23 cellular contexts compared by ENCODE assay signal in the genomic region with DNA sequence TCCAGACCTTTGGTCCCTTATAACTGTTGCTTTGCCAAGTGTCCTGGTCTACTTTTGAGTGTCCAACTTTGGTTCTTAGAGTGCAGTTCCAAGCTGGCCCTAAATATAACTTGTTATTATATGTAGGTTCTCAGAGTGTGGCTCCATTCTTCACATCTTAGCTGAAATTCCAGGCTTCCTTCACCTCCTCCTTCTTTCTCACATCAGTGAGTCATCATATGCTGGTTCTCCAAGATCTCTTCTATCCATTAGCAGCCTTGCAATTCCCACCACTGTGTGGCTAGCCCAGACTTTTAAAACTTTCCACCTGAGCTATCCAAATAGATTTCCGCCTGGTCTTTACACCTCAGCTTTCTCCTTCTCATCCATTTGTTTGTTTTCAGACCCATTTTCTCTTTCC. TPM values are rescaled to one million over a fixed set of nuclear protein-coding genes. Genes with fewer than 3 reads are reported as not detected.
DNase-seq lines count a peak whose midpoint lies in the region; ATAC-seq and TF ChIP-seq lines count a peak whose summit lies in the region.
"Had no signal": no experiment of that assay in that cellular context is flagged by ENCODE, and none has a peak within 500 bp of the region (broad histone marks: within the 10 kb centered on the region; RNA-seq: fewer than 3 reads in every experiment).

No MANE protein-coding gene starts in this region.

- no peaks in the 10 kb centered on the region for H3K9me3 Mint-ChIP-seq in activated T-cell treated with anti-CD3 and anti-CD28 coated beads, Interleukin-2, amount 50 U/mL, for 4 hours
- no peaks in the 10 kb centered on the region for H3K9me3 Mint-ChIP-seq in immature natural killer cell
- H3K9me3 Mint-ChIP-seq: GM23338 had no signal

- H3K27ac ChIP-seq in Peyer's patch (peak overlapping the region; percentile 57 to 97 (median 88)), thymus (ENCODE audit: low read depth) (peak overlapping the region; percentile 99)
- H3K27ac ChIP-seq: body of pancreas, coronary artery, epithelial cell of prostate, HL-60, ovary had no signal

- TF ChIP-seq POLR2A in Peyer's patch (IDR thresholded peaks at IDR 0.05), result no peak

- H3K9me3 ChIP-seq in Peyer's patch (no peaks in the 10 kb centered on the region), thymus (ENCODE audit: control insufficient read depth) (no peaks in the 10 kb centered on the region), HAP-1 (no peaks in the 10 kb centered on the region)
- H3K9me3 ChIP-seq: body of pancreas, ovary had no signal

- no peak for DNase-seq in activated T-cell treated with anti-CD3 and anti-CD28 coated beads, Interleukin-2, amount 50 U/mL, for 4 hours
- no peak for DNase-seq in activated T-cell treated with anti-CD3 and anti-CD28 coated beads, Interleukin-2, amount 50 U/mL, for 1 hour
- DNase-seq in Peyer's patch (no peak), immature natural killer cell (no peak), HAP-1 (ENCODE audit: low spot score in 2 of 2) (no peak), left colon (no peak), NCI-H226 (no peak)
- DNase-seq: activated CD4-positive, alpha-beta T cell treated with anti-CD3 and anti-CD28 coated beads for 48 hours; activated gamma-delta T cell; body of pancreas; GDM1; Karpas-422; NCI-H1417 treated with DMSO at 0.1 percent for 48 hours; NCI-H345; ovary; Right ventricle myocardium superior; T-helper 9 cell had no signal

- H3K4me3 ChIP-seq in Peyer's patch (no peak overlapping the region), thymus (ENCODE audit: low read length) (peak overlapping the region; percentile 13), HAP-1 (no peak overlapping the region)
- H3K4me3 ChIP-seq: body of pancreas, coronary artery, GM23338, ovary had no signal

- peaks cover 98% of the 10 kb centered on the region for H3K4me1 Mint-ChIP-seq in activated T-cell treated with anti-CD3 and anti-CD28 coated beads, Interleukin-2, amount 50 U/mL, for 4 hours (ENCODE audit: low read depth)
- H3K4me1 Mint-ChIP-seq in immature natural killer cell, result peaks cover 92 to 93% of the 10 kb centered on the region in 2 donors

- peak overlapping the region; percentile 23 for H3K4me3 Mint-ChIP-seq in activated T-cell treated with anti-CD3 and anti-CD28 coated beads, Interleukin-2, amount 50 U/mL, for 4 hours
- peak overlapping the region in 4 of 5 donors; percentile 21 to 86 (median 61) for H3K4me3 Mint-ChIP-seq in immature natural killer cell
- H3K4me3 Mint-ChIP-seq: GM23338 had no signal

- intact Hi-C loops in left colon (cut with DNase I, micrococcal nuclease), result no loop called here

- peak overlapping the region; percentile 95 to 99 (median 98) for H3K27ac Mint-ChIP-seq in immature natural killer cell
- H3K27ac Mint-ChIP-seq: GM23338 had no signal

- no peak for TF ChIP-seq CTCF in Peyer's patch (IDR thresholded peaks at IDR 0.05)

- no peaks in the 10 kb centered on the region for H3K27me3 Mint-ChIP-seq in activated T-cell treated with anti-CD3 and anti-CD28 coated beads, Interleukin-2, amount 50 U/mL, for 4 hours (ENCODE audit: low read depth)
- H3K27me3 Mint-ChIP-seq in immature natural killer cell (ENCODE audit: low read depth in 3 of 3), result peaks cover 28 to 61% (median 30%) of the 10 kb centered on the region in 3 donors

- no peaks in the 10 kb centered on the region for H3K27me3 ChIP-seq in Peyer's patch
- no peaks in the 10 kb centered on the region for H3K27me3 ChIP-seq in thymus (ENCODE audit: control insufficient read depth, insufficient read depth)
- H3K27me3 ChIP-seq in HAP-1 (ENCODE audit: low read depth), result peaks cover 19% of the 10 kb centered on the region
- H3K27me3 ChIP-seq: body of pancreas, ovary had no signal

- H3K4me1 ChIP-seq in Peyer's patch (peaks cover 0 to 57% (median 21%) of the 10 kb centered on the region in 4 donors), thymus (ENCODE audit: control insufficient read depth, insufficient read depth, low read length) (peaks cover 75% of the 10 kb centered on the region), HAP-1 (peaks cover 8% of the 10 kb centered on the region)
- H3K4me1 ChIP-seq: body of pancreas had no signal

- ATAC-seq in activated T-cell treated with anti-CD3 and anti-CD28 coated beads, Interleukin-2, amount 50 U/mL, for 4 hours, result no peak
- ATAC-seq in left colon, result no peak
- ATAC-seq: body of pancreas, GM23338, left lobe of liver had no signal

- in situ Hi-C loops in HAP-1 (cut with MboI; ENCODE audit: low sequenced_read_pairs), result no loop called here

- H3K36me3 Mint-ChIP-seq in activated T-cell treated with anti-CD3 and anti-CD28 coated beads, Interleukin-2, amount 50 U/mL, for 4 hours (ENCODE audit: insufficient read depth), result no peaks in the 10 kb centered on the region
- no peaks in the 10 kb centered on the region for H3K36me3 Mint-ChIP-seq in immature natural killer cell

- WGBS in thymus, result 98% methylated on average over 1 of the region's 1 CpG

- no peaks in the 10 kb centered on the region for H3K36me3 ChIP-seq in Peyer's patch
- H3K36me3 ChIP-seq in thymus (ENCODE audit: control insufficient read depth, insufficient read depth), result no peaks in the 10 kb centered on the region
- H3K36me3 ChIP-seq in HAP-1 (replicated peaks), result no peaks in the 10 kb centered on the region
- H3K36me3 ChIP-seq: ovary had no signal

RNA-seq across cellular contexts. Expression of gene CXCR4, which starts 12.6 kb away (rescaled TPM):
- 10 to 100 TPM; 17.6 to 28.5 (median 24.0) TPM for total RNA-seq in activated T-cell treated with anti-CD3 and anti-CD28 coated beads, Interleukin-2, amount 50 U/mL, for 4 hours
- total RNA-seq in Peyer's patch (100 to 1,000 TPM in 1 of 4 donors, 10 to 100 TPM in 2, 1 to 10 TPM in 1; 4.9 to 446 (median 22.2) TPM), left colon (1 to 10 TPM; 5.8 to 8.1 TPM)
- polyA plus RNA-seq in immature natural killer cell (100 to 1,000 TPM; 147 to 758 (median 582) TPM), thymus (942 TPM)
